ENCODE assay signal across 2 cellular contexts in the genomic region with DNA sequence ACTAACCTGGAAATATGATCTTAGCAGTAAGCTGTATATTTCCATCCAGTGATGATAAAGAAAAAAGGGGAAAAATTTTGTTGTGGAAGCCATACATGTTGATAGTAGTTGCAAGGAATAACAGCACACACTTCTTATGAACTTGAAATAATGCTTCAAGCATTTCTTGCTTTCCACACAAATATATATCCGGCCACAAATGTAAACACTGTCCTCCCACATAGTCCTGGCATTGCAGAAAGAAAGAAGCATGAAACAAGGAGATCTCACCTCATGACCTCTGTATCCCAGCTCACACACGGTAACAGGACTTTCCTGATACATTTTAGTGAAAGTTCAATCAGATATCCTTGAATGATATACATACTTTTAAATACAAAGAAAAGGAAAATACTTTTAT.
TF ChIP-seq lines count a peak whose summit lies in the region.

No MANE protein-coding gene starts in this region.

TF ChIP-seq in IMR-90, 13 proteins besides CTCF, POLR2A, EP300 and RAD21:
- TF ChIP-seq CHD1 (IDR thresholded peaks at IDR 0.05; ENCODE audit: low read depth, low read length) (no peak), CEBPB (IDR thresholded peaks at IDR 0.05; ENCODE audit: low read depth, low read length) (peak; percentile 36; the same call in 1 of the 2 replicates)

TF ChIP-seq in GM12878, 131 proteins besides CTCF, POLR2A, EP300 and RAD21:
- TF ChIP-seq, protein P1, sequence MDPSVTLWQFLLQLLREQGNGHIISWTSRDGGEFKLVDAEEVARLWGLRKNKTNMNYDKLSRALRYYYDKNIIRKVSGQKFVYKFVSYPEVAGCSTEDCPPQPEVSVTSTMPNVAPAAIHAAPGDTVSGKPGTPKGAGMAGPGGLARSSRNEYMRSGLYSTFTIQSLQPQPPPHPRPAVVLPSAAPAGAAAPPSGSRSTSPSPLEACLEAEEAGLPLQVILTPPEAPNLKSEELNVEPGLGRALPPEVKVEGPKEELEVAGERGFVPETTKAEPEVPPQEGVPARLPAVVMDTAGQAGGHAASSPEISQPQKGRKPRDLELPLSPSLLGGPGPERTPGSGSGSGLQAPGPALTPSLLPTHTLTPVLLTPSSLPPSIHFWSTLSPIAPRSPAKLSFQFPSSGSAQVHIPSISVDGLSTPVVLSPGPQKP (IDR thresholded peaks at IDR 0.05; ENCODE audit: low read depth, low read length): no peak
- no peak for TF ChIP-seq GATAD2B (conservative IDR thresholded peaks at IDR 0.05; ENCODE audit: low read depth)
- no peak for TF ChIP-seq HDGF (IDR thresholded peaks at IDR 0.05)
- TF ChIP-seq, protein P2, sequence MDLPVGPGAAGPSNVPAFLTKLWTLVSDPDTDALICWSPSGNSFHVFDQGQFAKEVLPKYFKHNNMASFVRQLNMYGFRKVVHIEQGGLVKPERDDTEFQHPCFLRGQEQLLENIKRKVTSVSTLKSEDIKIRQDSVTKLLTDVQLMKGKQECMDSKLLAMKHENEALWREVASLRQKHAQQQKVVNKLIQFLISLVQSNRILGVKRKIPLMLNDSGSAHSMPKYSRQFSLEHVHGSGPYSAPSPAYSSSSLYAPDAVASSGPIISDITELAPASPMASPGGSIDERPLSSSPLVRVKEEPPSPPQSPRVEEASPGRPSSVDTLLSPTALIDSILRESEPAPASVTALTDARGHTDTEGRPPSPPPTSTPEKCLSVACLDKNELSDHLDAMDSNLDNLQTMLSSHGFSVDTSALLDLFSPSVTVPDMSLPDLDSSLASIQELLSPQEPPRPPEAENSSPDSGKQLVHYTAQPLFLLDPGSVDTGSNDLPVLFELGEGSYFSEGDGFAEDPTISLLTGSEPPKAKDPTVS (IDR thresholded peaks at IDR 0.05; ENCODE audit: low read depth, low read length): no peak
- TF ChIP-seq HCFC1 (IDR thresholded peaks at IDR 0.05; ENCODE audit: low read length): no peak
- TF ChIP-seq NBN (IDR thresholded peaks at IDR 0.05): no peak
- TF ChIP-seq TCF7 (IDR thresholded peaks at IDR 0.05; ENCODE audit: borderline replicate concordance): no peak
- no peak for TF ChIP-seq JUNB (IDR thresholded peaks at IDR 0.05)
- no peak for TF ChIP-seq ZNF384 (IDR thresholded peaks at IDR 0.05; ENCODE audit: borderline replicate concordance, low read depth, low read length)
- TF ChIP-seq PRDM15 (CRISPR knock-in tag; IDR thresholded peaks at IDR 0.05): no peak
- TF ChIP-seq SMAD5 (IDR thresholded peaks at IDR 0.05; ENCODE audit: low read depth): no peak
